Comparison of ENCODE assay signal across 8 cellular contexts in the genomic region with DNA sequence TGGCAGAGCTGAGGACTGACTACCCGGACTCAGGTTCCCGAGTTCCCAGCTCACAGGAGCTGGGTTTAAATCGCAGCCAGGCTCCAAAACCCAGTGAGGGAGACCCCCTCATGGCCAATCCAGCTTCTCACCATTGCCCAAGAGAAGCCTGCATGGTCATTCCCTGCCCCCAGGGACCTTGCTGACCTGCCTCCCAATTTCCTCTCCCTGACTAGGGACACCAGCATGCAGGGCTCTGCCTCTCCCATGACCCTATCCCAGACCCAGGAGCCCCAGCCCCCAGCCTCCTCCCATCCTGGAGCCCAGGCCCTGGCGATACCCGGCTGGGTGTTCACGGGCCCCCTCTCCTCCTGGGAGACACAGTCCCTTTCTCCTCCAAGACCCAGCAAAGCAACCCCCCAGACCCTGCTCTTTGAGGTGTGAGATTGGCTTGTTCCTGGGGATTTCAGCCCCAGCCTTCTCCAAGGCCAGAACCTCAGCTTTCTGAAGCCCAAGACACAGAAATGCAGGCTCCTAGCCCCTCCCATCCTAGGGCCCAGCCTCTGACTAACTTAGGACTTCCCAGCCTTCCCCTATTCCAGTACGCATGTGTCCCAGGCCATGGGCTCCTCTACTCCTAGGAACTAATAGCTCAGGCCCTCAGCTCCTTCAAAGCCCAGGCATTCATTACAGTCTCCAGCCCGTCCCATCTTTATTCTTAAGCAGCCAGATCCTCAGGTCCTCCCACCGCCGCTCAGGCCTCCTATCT. TPM values are rescaled to one million over a fixed set of nuclear protein-coding genes. Genes with fewer than 3 reads are reported as not detected.
DNase-seq lines count a peak whose midpoint lies in the region; ATAC-seq and TF ChIP-seq lines count a peak whose summit lies in the region.

No MANE protein-coding gene starts in this region.

- H3K36me3 ChIP-seq in RWPE2 (ENCODE audit: low read depth): peaks cover 19% of the 10 kb centered on the region
- H3K36me3 ChIP-seq in ectodermal cell (ENCODE audit: control insufficient read depth, insufficient read depth, low read length): peaks cover 8% of the 10 kb centered on the region
- peaks cover 0 to 10% (median 0%) of the 10 kb centered on the region in 4 donors for H3K36me3 ChIP-seq in transverse colon

- H3K27me3 Mint-ChIP-seq in activated naive CD4-positive, alpha-beta T cell treated with anti-CD3 and anti-CD28 coated beads, Interleukin-2, amount 50 U/mL, for 24 hours: no peaks in the 10 kb centered on the region

- peak overlapping the region; percentile 98 for H3K4me3 Mint-ChIP-seq in activated naive CD4-positive, alpha-beta T cell treated with anti-CD3 and anti-CD28 coated beads, Interleukin-2, amount 50 U/mL, for 24 hours

- TF ChIP-seq CTCF in RWPE2 (IDR thresholded peaks at IDR 0.05; ENCODE audit: poor library complexity, severe bottlenecking) (no peak), transverse colon (IDR thresholded peaks at IDR 0.05) (no peak)

- DNase-seq in activated naive CD4-positive, alpha-beta T cell treated with Interleukin-2 at 50 U/mL for 16 hours: no peak
- DNase-seq in RWPE2 (ENCODE audit: low spot score) (no peak), medulla oblongata (ENCODE audit: extremely low spot score) (peak; percentile 62), transverse colon (peak; percentile 70), NCI-H1436 (lab: John Stamatoyannopoulos, UW) (no peak)

- H3K27ac Mint-ChIP-seq in activated naive CD4-positive, alpha-beta T cell treated with anti-CD3 and anti-CD28 coated beads, Interleukin-2, amount 50 U/mL, for 24 hours: peak overlapping the region; percentile 79

- H3K4me1 ChIP-seq in RWPE2 (ENCODE audit: insufficient read depth, poor library complexity, severe bottlenecking) (peaks cover 7% of the 10 kb centered on the region), ectodermal cell (ENCODE audit: control insufficient read depth, insufficient read depth, low read length) (peaks cover 17% of the 10 kb centered on the region), transverse colon (peaks cover 16 to 36% (median 29%) of the 10 kb centered on the region in 4 donors)

- TF ChIP-seq EP300 in transverse colon (IDR thresholded peaks at IDR 0.05; ENCODE audit: low read depth): no peak

- H3K9me3 ChIP-seq in RWPE2 (ENCODE audit: severe bottlenecking): no peaks in the 10 kb centered on the region
- H3K9me3 ChIP-seq in ectodermal cell (ENCODE audit: control insufficient read depth, low read length): no peaks in the 10 kb centered on the region
- no peaks in the 10 kb centered on the region for H3K9me3 ChIP-seq in transverse colon

- ATAC-seq in RWPE2 (ENCODE audit: low read depth) (peak; percentile 74), HG03469 (IDR thresholded peaks at IDR 0.05; ENCODE audit: unreplicated experiment) (no peak)

- in situ Hi-C loops in transverse colon (cut with MboI; ENCODE audit: low pct_ligation_motif_present in 1 of 4, low pct_unique_long_range_greater_than_20kb in 1 of 4, low sequenced_read_pairs in 3 of 4): no loop called here

- 51 to 52% methylated on average over 10 of the region's 10 CpGs for WGBS in ectodermal cell, 2 experiments
- WGBS in transverse colon (ENCODE audit: low coverage in 1 of 2), 2 donors: 39% methylated on average over 10 of the region's 10 CpGs; no CpG with 5 or more reads in 1 of the 2 donors

- H3K4me3 ChIP-seq in RWPE2 (ENCODE audit: severe bottlenecking) (peak overlapping the region; percentile 51), ectodermal cell (ENCODE audit: insufficient read depth, low read depth, low read length) (peak overlapping the region; percentile 73), transverse colon (peak overlapping the region; percentile 42 to 87 (median 52))

- intact Hi-C loops in transverse colon (cut with DNase I; ENCODE audit: low total_unique reads): loop anchor here (2.0 kb wide), 1 partner anchor 201 kb away; no protein-coding TSS in a partner anchor

- peak overlapping the region; percentile 70 for H3K27ac ChIP-seq in RWPE2 (ENCODE audit: poor library complexity, severe bottlenecking)
- peak overlapping the region; percentile 71 for H3K27ac ChIP-seq in ectodermal cell (ENCODE audit: insufficient read depth, low read depth, low read length, poor library complexity, severe bottlenecking)
- peak overlapping the region; percentile 89 to 96 (median 94) for H3K27ac ChIP-seq in transverse colon

- H3K9me3 Mint-ChIP-seq in activated naive CD4-positive, alpha-beta T cell treated with anti-CD3 and anti-CD28 coated beads, Interleukin-2, amount 50 U/mL, for 24 hours: no peaks in the 10 kb centered on the region

- no peaks in the 10 kb centered on the region for H3K27me3 ChIP-seq in RWPE2 (ENCODE audit: insufficient read depth, poor library complexity, severe bottlenecking)
- H3K27me3 ChIP-seq in ectodermal cell (ENCODE audit: control insufficient read depth, insufficient read depth, low read length, poor library complexity, severe bottlenecking): no peaks in the 10 kb centered on the region
- H3K27me3 ChIP-seq in transverse colon: no peaks in the 10 kb centered on the region

- peak; percentile 52 for TF ChIP-seq POLR2A in transverse colon (IDR thresholded peaks at IDR 0.05)

- H3K4me1 Mint-ChIP-seq in activated naive CD4-positive, alpha-beta T cell treated with anti-CD3 and anti-CD28 coated beads, Interleukin-2, amount 50 U/mL, for 24 hours: peaks cover 52% of the 10 kb centered on the region

- peaks cover 10% of the 10 kb centered on the region for H3K36me3 Mint-ChIP-seq in activated naive CD4-positive, alpha-beta T cell treated with anti-CD3 and anti-CD28 coated beads, Interleukin-2, amount 50 U/mL, for 24 hours

RNA-seq across cellular contexts. Expression of a gene that starts 1.1 kb away (rescaled TPM):
- polyA plus RNA-seq in ectodermal cell (2013, experiment 1 of 4): 39.2 TPM
- 42.7 TPM for polyA plus RNA-seq in ectodermal cell (2013, experiment 2 of 4)
- polyA plus RNA-seq in ectodermal cell (2013, experiment 3 of 4): 31.1 TPM
- 30.9 TPM for polyA plus RNA-seq in ectodermal cell (2013, experiment 4 of 4)
- total RNA-seq in transverse colon: 100 to 1,000 TPM in 1 of 4 donors, 10 to 100 TPM in 3; 31.8 to 107 (median 40.9) TPM

RNA-seq across cellular contexts. Expression of a gene that starts 1.7 kb away (rescaled TPM):
- 119 TPM for polyA plus RNA-seq in ectodermal cell (2013, experiment 1 of 4)
- 110 TPM for polyA plus RNA-seq in ectodermal cell (2013, experiment 2 of 4)
- 72.2 TPM for polyA plus RNA-seq in ectodermal cell (2013, experiment 3 of 4)
- polyA plus RNA-seq in ectodermal cell (2013, experiment 4 of 4): 71.0 TPM
- 10 to 100 TPM; 48.6 to 66.9 (median 59.4) TPM for total RNA-seq in transverse colon

RNA-seq across cellular contexts. Expression of a gene that starts 24.9 kb away (rescaled TPM):
- polyA plus RNA-seq in ectodermal cell (2013, experiment 1 of 4): not detected
- not detected for polyA plus RNA-seq in ectodermal cell (2013, experiment 2 of 4)
- polyA plus RNA-seq in ectodermal cell (2013, experiment 3 of 4): not detected
- not detected for polyA plus RNA-seq in ectodermal cell (2013, experiment 4 of 4)
- 1 to 10 TPM in 1 of 4 donors, not detected in 3; 1.4 TPM for total RNA-seq in transverse colon

RNA-seq across cellular contexts. Expression of a gene that starts 26.9 kb away (rescaled TPM):
- polyA plus RNA-seq in ectodermal cell (2013, experiment 1 of 4): 2,241 TPM
- polyA plus RNA-seq in ectodermal cell (2013, experiment 2 of 4): 2,027 TPM
- 1,586 TPM for polyA plus RNA-seq in ectodermal cell (2013, experiment 3 of 4)
- polyA plus RNA-seq in ectodermal cell (2013, experiment 4 of 4): 1,567 TPM
- 1,000 to 10,000 TPM; 3,057 to 3,935 (median 3,837) TPM for total RNA-seq in transverse colon

RNA-seq across cellular contexts. Expression of a gene that starts 32.1 kb away (rescaled TPM):
- not detected for polyA plus RNA-seq in ectodermal cell (2013, experiment 1 of 4)
- polyA plus RNA-seq in ectodermal cell (2013, experiment 2 of 4): not detected
- not detected for polyA plus RNA-seq in ectodermal cell (2013, experiment 3 of 4)
- polyA plus RNA-seq in ectodermal cell (2013, experiment 4 of 4): not detected
- total RNA-seq in transverse colon: not detected

Comparison
In these comparisons a context has a peak if more than half of its experiments do, and no peak if none do; other contexts are left out.
1. DNase-seq: peak in medulla oblongata (single experiment) and transverse colon (single experiment); none in activated naive CD4-positive, alpha-beta T cell treated with Interleukin-2 at 50 U/mL for 16 hours (single experiment), RWPE2 (single experiment) and NCI-H1436 (single experiment).
2. Peak in every context shown above with its lines, with median percentiles within 50 percentile points of each other: H3K27ac ChIP-seq and H3K4me3 ChIP-seq.